In the genomic region with DNA sequence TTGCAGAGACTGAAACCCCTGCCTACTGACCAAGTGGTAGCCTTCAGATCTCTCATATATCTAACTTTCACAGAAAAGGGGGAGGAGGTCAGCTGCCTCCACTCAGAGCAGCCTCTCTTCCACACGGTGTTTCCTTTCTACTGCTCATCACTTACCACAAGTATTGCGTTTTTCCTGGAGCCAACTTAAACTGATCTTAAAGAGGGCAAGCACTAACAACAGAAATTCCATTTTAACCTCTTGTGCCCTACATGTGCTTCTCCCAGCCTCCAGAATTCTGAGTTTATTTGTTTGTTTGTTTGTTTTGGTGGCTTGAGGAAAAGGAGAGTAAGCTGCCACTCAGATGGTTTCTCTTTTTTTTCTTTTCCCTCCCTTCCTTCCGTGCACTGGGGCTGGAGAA, we compare ENCODE assay signal across 2 cellular contexts.
A peak's percentile ranks its signal among the peaks of the same experiment; 100 is the strongest.
TF ChIP-seq lines count a peak whose summit lies in the region.

No MANE protein-coding gene starts in this region.

TF ChIP-seq in WTC11, 78 proteins besides CTCF, POLR2A, EP300 and RAD21:
- TF ChIP-seq ZNF416 (CRISPR knock-in tag; IDR thresholded peaks at IDR 0.05) (no peak), TEAD1 (CRISPR knock-in tag; IDR thresholded peaks at IDR 0.05) (no peak), ETV6 (CRISPR knock-in tag; IDR thresholded peaks at IDR 0.05) (no peak), ZNF219 (CRISPR knock-in tag; IDR thresholded peaks at IDR 0.05; ENCODE audit: borderline replicate concordance) (no peak), ZNF232 (CRISPR knock-in tag; IDR thresholded peaks at IDR 0.05) (no peak), JUN (CRISPR knock-in tag; IDR thresholded peaks at IDR 0.05) (no peak), NFATC4 (CRISPR knock-in tag; IDR thresholded peaks at IDR 0.05) (no peak), IRF2 (CRISPR knock-in tag; IDR thresholded peaks at IDR 0.05; ENCODE audit: borderline replicate concordance, low read depth) (no peak), CREB1 (CRISPR knock-in tag; IDR thresholded peaks at IDR 0.05) (no peak), SMAD3 (CRISPR knock-in tag; IDR thresholded peaks at IDR 0.05; ENCODE audit: borderline replicate concordance) (no peak), ELF4 (CRISPR knock-in tag; IDR thresholded peaks at IDR 0.05; ENCODE audit: low read depth) (no peak), GTF2I (CRISPR knock-in tag; conservative IDR thresholded peaks at IDR 0.05) (no peak), NR1H2 (CRISPR knock-in tag; IDR thresholded peaks at IDR 0.05) (no peak)
- TF ChIP-seq, protein P1, sequence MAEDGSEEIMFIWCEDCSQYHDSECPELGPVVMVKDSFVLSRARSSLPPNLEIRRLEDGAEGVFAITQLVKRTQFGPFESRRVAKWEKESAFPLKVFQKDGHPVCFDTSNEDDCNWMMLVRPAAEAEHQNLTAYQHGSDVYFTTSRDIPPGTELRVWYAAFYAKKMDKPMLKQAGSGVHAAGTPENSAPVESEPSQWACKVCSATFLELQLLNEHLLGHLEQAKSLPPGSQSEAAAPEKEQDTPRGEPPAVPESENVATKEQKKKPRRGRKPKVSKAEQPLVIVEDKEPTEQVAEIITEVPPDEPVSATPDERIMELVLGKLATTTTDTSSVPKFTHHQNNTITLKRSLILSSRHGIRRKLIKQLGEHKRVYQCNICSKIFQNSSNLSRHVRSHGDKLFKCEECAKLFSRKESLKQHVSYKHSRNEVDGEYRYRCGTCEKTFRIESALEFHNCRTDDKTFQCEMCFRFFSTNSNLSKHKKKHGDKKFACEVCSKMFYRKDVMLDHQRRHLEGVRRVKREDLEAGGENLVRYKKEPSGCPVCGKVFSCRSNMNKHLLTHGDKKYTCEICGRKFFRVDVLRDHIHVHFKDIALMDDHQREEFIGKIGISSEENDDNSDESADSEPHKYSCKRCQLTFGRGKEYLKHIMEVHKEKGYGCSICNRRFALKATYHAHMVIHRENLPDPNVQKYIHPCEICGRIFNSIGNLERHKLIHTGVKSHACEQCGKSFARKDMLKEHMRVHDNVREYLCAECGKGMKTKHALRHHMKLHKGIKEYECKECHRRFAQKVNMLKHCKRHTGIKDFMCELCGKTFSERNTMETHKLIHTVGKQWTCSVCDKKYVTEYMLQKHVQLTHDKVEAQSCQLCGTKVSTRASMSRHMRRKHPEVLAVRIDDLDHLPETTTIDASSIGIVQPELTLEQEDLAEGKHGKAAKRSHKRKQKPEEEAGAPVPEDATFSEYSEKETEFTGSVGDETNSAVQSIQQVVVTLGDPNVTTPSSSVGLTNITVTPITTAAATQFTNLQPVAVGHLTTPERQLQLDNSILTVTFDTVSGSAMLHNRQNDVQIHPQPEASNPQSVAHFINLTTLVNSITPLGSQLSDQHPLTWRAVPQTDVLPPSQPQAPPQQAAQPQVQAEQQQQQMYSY (CRISPR knock-in tag; IDR thresholded peaks at IDR 0.05), result no peak
- TF ChIP-seq, protein P2, sequence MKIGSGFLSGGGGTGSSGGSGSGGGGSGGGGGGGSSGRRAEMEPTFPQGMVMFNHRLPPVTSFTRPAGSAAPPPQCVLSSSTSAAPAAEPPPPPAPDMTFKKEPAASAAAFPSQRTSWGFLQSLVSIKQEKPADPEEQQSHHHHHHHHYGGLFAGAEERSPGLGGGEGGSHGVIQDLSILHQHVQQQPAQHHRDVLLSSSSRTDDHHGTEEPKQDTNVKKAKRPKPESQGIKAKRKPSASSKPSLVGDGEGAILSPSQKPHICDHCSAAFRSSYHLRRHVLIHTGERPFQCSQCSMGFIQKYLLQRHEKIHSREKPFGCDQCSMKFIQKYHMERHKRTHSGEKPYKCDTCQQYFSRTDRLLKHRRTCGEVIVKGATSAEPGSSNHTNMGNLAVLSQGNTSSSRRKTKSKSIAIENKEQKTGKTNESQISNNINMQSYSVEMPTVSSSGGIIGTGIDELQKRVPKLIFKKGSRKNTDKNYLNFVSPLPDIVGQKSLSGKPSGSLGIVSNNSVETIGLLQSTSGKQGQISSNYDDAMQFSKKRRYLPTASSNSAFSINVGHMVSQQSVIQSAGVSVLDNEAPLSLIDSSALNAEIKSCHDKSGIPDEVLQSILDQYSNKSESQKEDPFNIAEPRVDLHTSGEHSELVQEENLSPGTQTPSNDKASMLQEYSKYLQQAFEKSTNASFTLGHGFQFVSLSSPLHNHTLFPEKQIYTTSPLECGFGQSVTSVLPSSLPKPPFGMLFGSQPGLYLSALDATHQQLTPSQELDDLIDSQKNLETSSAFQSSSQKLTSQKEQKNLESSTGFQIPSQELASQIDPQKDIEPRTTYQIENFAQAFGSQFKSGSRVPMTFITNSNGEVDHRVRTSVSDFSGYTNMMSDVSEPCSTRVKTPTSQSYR (CRISPR knock-in tag; IDR thresholded peaks at IDR 0.05), result no peak
- TF ChIP-seq, protein P3, sequence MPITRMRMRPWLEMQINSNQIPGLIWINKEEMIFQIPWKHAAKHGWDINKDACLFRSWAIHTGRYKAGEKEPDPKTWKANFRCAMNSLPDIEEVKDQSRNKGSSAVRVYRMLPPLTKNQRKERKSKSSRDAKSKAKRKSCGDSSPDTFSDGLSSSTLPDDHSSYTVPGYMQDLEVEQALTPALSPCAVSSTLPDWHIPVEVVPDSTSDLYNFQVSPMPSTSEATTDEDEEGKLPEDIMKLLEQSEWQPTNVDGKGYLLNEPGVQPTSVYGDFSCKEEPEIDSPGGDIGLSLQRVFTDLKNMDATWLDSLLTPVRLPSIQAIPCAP (CRISPR knock-in tag; IDR thresholded peaks at IDR 0.05), result no peak
- TF ChIP-seq, protein P4, sequence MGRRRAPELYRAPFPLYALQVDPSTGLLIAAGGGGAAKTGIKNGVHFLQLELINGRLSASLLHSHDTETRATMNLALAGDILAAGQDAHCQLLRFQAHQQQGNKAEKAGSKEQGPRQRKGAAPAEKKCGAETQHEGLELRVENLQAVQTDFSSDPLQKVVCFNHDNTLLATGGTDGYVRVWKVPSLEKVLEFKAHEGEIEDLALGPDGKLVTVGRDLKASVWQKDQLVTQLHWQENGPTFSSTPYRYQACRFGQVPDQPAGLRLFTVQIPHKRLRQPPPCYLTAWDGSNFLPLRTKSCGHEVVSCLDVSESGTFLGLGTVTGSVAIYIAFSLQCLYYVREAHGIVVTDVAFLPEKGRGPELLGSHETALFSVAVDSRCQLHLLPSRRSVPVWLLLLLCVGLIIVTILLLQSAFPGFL (CRISPR knock-in tag; IDR thresholded peaks at IDR 0.05; ENCODE audit: borderline replicate concordance), result no peak
- TF ChIP-seq, protein P5, sequence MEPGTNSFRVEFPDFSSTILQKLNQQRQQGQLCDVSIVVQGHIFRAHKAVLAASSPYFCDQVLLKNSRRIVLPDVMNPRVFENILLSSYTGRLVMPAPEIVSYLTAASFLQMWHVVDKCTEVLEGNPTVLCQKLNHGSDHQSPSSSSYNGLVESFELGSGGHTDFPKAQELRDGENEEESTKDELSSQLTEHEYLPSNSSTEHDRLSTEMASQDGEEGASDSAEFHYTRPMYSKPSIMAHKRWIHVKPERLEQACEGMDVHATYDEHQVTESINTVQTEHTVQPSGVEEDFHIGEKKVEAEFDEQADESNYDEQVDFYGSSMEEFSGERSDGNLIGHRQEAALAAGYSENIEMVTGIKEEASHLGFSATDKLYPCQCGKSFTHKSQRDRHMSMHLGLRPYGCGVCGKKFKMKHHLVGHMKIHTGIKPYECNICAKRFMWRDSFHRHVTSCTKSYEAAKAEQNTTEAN (CRISPR knock-in tag; IDR thresholded peaks at IDR 0.05), result no peak

TF ChIP-seq in HepG2, 621 proteins besides CTCF, POLR2A, EP300 and RAD21 (continues in another document):
- TF ChIP-seq ETV6 (CRISPR knock-in tag; conservative IDR thresholded peaks at IDR 0.05) (no peak), ZNF546 (CRISPR knock-in tag; conservative IDR thresholded peaks at IDR 0.05) (0 out of 2 replicates have a peak, but pooled peaks have one; percentile 58), HES4 (CRISPR knock-in tag; IDR thresholded peaks at IDR 0.05; ENCODE audit: borderline replicate concordance) (no peak), SP2 (CRISPR knock-in tag; IDR thresholded peaks at IDR 0.05) (0 out of 2 replicates have a peak, but pooled peaks have one; percentile 21), ZNF607 (CRISPR knock-in tag; IDR thresholded peaks at IDR 0.05; ENCODE audit: borderline replicate concordance) (0 out of 2 replicates have a peak, but pooled peaks have one; percentile 59), PRMT3 (CRISPR knock-in tag; IDR thresholded peaks at IDR 0.05; ENCODE audit: borderline replicate concordance, low read depth) (peak; percentile 22; the same call in 1 of the 2 replicates), RCOR2 (CRISPR knock-in tag; IDR thresholded peaks at IDR 0.05) (no peak), ERF (CRISPR knock-in tag; IDR thresholded peaks at IDR 0.05) (no peak), SAFB2 (CRISPR knock-in tag; IDR thresholded peaks at IDR 0.05; ENCODE audit: borderline replicate concordance, low read depth) (no peak), ZNF337 (CRISPR knock-in tag; IDR thresholded peaks at IDR 0.05; ENCODE audit: borderline replicate concordance, low read depth) (no peak), KLF9 (CRISPR knock-in tag; IDR thresholded peaks at IDR 0.05; ENCODE audit: low read depth) (no peak), ZNF430 (CRISPR knock-in tag; IDR thresholded peaks at IDR 0.05) (no peak), NR1H2 (CRISPR knock-in tag; IDR thresholded peaks at IDR 0.05; ENCODE audit: borderline replicate concordance, low read depth) (no peak), ZNF547 (CRISPR knock-in tag; IDR thresholded peaks at IDR 0.05) (no peak), ZNF878 (CRISPR knock-in tag; IDR thresholded peaks at IDR 0.05) (0 out of 2 replicates have a peak, but pooled peaks have one; percentile 1), RXRB (CRISPR knock-in tag; IDR thresholded peaks at IDR 0.05; ENCODE audit: borderline replicate concordance) (no peak), NR2F6 (IDR thresholded peaks at IDR 0.05) (no peak), NR2F6 (CRISPR knock-in tag; IDR thresholded peaks at IDR 0.05) (no peak), ARID2 (CRISPR knock-in tag; IDR thresholded peaks at IDR 0.05; ENCODE audit: borderline replicate concordance) (no peak), NFIB (CRISPR knock-in tag; IDR thresholded peaks at IDR 0.05; ENCODE audit: borderline replicate concordance) (no peak)
- TF ChIP-seq, protein P6, sequence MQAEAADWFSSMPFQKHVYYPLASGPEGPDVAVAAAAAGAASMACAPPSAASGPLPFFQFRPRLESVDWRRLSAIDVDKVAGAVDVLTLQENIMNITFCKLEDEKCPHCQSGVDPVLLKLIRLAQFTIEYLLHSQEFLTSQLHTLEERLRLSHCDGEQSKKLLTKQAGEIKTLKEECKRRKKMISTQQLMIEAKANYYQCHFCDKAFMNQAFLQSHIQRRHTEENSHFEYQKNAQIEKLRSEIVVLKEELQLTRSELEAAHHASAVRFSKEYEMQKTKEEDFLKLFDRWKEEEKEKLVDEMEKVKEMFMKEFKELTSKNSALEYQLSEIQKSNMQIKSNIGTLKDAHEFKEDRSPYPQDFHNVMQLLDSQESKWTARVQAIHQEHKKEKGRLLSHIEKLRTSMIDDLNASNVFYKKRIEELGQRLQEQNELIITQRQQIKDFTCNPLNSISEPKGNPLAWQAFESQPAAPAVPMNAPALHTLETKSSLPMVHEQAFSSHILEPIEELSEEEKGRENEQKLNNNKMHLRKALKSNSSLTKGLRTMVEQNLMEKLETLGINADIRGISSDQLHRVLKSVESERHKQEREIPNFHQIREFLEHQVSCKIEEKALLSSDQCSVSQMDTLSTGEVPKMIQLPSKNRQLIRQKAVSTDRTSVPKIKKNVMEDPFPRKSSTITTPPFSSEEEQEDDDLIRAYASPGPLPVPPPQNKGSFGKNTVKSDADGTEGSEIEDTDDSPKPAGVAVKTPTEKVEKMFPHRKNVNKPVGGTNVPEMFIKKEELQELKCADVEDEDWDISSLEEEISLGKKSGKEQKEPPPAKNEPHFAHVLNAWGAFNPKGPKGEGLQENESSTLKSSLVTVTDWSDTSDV (CRISPR knock-in tag; IDR thresholded peaks at IDR 0.05), result no peak
- TF ChIP-seq, protein P7, sequence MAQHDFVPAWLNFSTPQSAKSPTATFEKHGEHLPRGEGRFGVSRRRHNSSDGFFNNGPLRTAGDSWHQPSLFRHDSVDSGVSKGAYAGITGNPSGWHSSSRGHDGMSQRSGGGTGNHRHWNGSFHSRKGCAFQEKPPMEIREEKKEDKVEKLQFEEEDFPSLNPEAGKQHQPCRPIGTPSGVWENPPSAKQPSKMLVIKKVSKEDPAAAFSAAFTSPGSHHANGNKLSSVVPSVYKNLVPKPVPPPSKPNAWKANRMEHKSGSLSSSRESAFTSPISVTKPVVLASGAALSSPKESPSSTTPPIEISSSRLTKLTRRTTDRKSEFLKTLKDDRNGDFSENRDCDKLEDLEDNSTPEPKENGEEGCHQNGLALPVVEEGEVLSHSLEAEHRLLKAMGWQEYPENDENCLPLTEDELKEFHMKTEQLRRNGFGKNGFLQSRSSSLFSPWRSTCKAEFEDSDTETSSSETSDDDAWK (CRISPR knock-in tag; IDR thresholded peaks at IDR 0.05), result no peak
- TF ChIP-seq, protein P8, sequence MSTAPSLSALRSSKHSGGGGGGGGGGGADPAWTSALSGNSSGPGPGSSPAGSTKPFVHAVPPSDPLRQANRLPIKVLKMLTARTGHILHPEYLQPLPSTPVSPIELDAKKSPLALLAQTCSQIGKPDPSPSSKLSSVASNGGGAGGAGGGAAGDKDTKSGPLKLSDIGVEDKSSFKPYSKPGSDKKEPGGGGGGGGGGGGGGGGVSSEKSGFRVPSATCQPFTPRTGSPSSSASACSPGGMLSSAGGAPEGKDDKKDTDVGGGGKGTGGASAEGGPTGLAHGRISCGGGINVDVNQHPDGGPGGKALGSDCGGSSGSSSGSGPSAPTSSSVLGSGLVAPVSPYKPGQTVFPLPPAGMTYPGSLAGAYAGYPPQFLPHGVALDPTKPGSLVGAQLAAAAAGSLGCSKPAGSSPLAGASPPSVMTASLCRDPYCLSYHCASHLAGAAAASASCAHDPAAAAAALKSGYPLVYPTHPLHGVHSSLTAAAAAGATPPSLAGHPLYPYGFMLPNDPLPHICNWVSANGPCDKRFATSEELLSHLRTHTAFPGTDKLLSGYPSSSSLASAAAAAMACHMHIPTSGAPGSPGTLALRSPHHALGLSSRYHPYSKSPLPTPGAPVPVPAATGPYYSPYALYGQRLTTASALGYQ (CRISPR knock-in tag; IDR thresholded peaks at IDR 0.05), result no peak
- TF ChIP-seq, protein P9, sequence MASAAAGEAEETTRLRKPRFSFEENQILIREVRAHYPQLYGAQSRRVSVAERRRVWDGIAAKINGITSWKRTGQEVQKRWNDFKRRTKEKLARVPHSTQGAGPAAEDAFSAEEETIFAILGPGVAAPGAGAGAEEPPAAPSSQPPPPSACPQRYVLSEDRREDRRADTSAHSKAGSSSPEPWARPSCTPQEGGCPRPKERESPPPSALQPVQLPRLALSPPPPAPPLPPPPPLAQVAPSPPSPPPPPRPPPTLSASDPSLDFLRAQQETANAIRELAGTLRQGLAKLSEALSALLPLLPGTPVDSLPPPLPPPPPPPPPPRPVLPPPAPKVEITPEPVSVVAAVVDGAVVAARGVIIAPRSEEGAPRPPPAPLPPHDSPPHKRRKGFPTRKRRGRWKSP (CRISPR knock-in tag; IDR thresholded peaks at IDR 0.05), result 0 out of 2 replicates have a peak, but pooled peaks have one; percentile 13
- TF ChIP-seq, protein P10, sequence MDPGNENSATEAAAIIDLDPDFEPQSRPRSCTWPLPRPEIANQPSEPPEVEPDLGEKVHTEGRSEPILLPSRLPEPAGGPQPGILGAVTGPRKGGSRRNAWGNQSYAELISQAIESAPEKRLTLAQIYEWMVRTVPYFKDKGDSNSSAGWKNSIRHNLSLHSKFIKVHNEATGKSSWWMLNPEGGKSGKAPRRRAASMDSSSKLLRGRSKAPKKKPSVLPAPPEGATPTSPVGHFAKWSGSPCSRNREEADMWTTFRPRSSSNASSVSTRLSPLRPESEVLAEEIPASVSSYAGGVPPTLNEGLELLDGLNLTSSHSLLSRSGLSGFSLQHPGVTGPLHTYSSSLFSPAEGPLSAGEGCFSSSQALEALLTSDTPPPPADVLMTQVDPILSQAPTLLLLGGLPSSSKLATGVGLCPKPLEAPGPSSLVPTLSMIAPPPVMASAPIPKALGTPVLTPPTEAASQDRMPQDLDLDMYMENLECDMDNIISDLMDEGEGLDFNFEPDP (CRISPR knock-in tag; conservative IDR thresholded peaks at IDR 0.05), result no peak
